13 cellular contexts compared by ENCODE assay signal in genomic region chr10:91603931-91604331, GRCh38. TPM values are rescaled to one million over a fixed set of nuclear protein-coding genes. Genes with fewer than 3 reads are reported as not detected.
DNase-seq lines count a peak whose midpoint lies in the region; ATAC-seq, FAIRE-seq and TF ChIP-seq lines count a peak whose summit lies in the region.
"Had no signal": no experiment of that assay in that cellular context is flagged by ENCODE, and none has a peak within 500 bp of the region (broad histone marks: within the 10 kb centered on the region; RNA-seq: fewer than 3 reads in every experiment).

No MANE protein-coding gene starts in this region.

- H3K4me2 ChIP-seq in fibroblast of lung (ENCODE audit: extremely low read depth, insufficient read depth, low read length), result peak overlapping the region; percentile 3

- H3K9me3 ChIP-seq in RWPE2 (ENCODE audit: severe bottlenecking) (peaks cover 6% of the 10 kb centered on the region), fibroblast of lung (ENCODE audit: control insufficient read depth, insufficient read depth, low read depth, low read length) (no peaks in the 10 kb centered on the region)

- no peak for FAIRE-seq in GM19239 (lab: Jason Lieb, UNC)
- FAIRE-seq: small intestine had no signal

- peaks cover 6% of the 10 kb centered on the region for H3K9me3 Mint-ChIP-seq in osteocyte (ENCODE audit: unreplicated experiment)
- H3K9me3 Mint-ChIP-seq: activated naive CD4-positive, alpha-beta T cell treated with anti-CD3 and anti-CD28 coated beads, Interleukin-2, amount 50 U/mL, for 24 hours had no signal

- H3K4me1 ChIP-seq in RWPE2 (ENCODE audit: insufficient read depth, poor library complexity, severe bottlenecking), result peaks cover 42% of the 10 kb centered on the region
- H3K4me1 ChIP-seq in fibroblast of lung (ENCODE audit: control insufficient read depth, extremely low read depth, insufficient read depth, low read length), result peaks cover 28% of the 10 kb centered on the region

- H3K27me3 ChIP-seq in RWPE2 (ENCODE audit: insufficient read depth, poor library complexity, severe bottlenecking) (no peaks in the 10 kb centered on the region), fibroblast of lung (ENCODE audit: control insufficient read depth, insufficient read depth, low read length) (no peaks in the 10 kb centered on the region)

- H3K27ac Mint-ChIP-seq in osteocyte (ENCODE audit: unreplicated experiment), result peak overlapping the region; percentile 90
- H3K27ac Mint-ChIP-seq: activated naive CD4-positive, alpha-beta T cell treated with anti-CD3 and anti-CD28 coated beads, Interleukin-2, amount 50 U/mL, for 24 hours had no signal

- peak overlapping the region; percentile 92 for H3K27ac ChIP-seq in RWPE2 (ENCODE audit: poor library complexity, severe bottlenecking)
- no peak overlapping the region for H3K27ac ChIP-seq in fibroblast of lung (ENCODE audit: insufficient read depth, low read length)

- H3K27me3 Mint-ChIP-seq in osteocyte (ENCODE audit: unreplicated experiment), result no peaks in the 10 kb centered on the region
- H3K27me3 Mint-ChIP-seq: activated naive CD4-positive, alpha-beta T cell treated with anti-CD3 and anti-CD28 coated beads, Interleukin-2, amount 50 U/mL, for 24 hours had no signal

- H3K4me3 Mint-ChIP-seq in osteocyte (ENCODE audit: unreplicated experiment), result no peak overlapping the region
- H3K4me3 Mint-ChIP-seq: activated naive CD4-positive, alpha-beta T cell treated with anti-CD3 and anti-CD28 coated beads, Interleukin-2, amount 50 U/mL, for 24 hours had no signal

- H3K4me1 Mint-ChIP-seq in osteocyte (ENCODE audit: unreplicated experiment), result peaks cover 45% of the 10 kb centered on the region
- H3K4me1 Mint-ChIP-seq: activated naive CD4-positive, alpha-beta T cell treated with anti-CD3 and anti-CD28 coated beads, Interleukin-2, amount 50 U/mL, for 24 hours had no signal

- peak; percentile 63 for ATAC-seq in RWPE2 (ENCODE audit: low read depth)

- no peaks in the 10 kb centered on the region for H3K36me3 ChIP-seq in RWPE2 (ENCODE audit: low read depth)
- no peaks in the 10 kb centered on the region for H3K36me3 ChIP-seq in fibroblast of lung (ENCODE audit: control insufficient read depth, insufficient read depth, low read length)

- no peaks in the 10 kb centered on the region for H3K79me2 ChIP-seq in fibroblast of lung (ENCODE audit: control insufficient read depth, insufficient read depth, low read length)

- TF ChIP-seq CTCF in AG10803 (conservative IDR thresholded peaks at IDR 0.05; ENCODE audit: low read length), result no peak
- TF ChIP-seq CTCF in RWPE2 (IDR thresholded peaks at IDR 0.05; ENCODE audit: poor library complexity, severe bottlenecking), result no peak
- TF ChIP-seq CTCF in fibroblast of lung (conservative IDR thresholded peaks at IDR 0.05 in 1 of 2, IDR thresholded peaks at IDR 0.05 in 1 of 2; ENCODE audit: low read depth in 1 of 2, low read length in 2 of 2), result no peak
- no peak for TF ChIP-seq CTCF in osteocyte (IDR thresholded peaks at IDR 0.05)

- H4K20me1 ChIP-seq in fibroblast of lung (ENCODE audit: control insufficient read depth, extremely low read depth, insufficient read depth, low read length), result no peaks in the 10 kb centered on the region

- H3K36me3 Mint-ChIP-seq in osteocyte (ENCODE audit: unreplicated experiment), result no peaks in the 10 kb centered on the region
- H3K36me3 Mint-ChIP-seq: activated naive CD4-positive, alpha-beta T cell treated with anti-CD3 and anti-CD28 coated beads, Interleukin-2, amount 50 U/mL, for 24 hours had no signal

- peak; percentile 72 for DNase-seq in AG10803 (ENCODE audit: low read depth)
- no peak for DNase-seq in RWPE2 (ENCODE audit: low spot score)
- peak; percentile 33 to 98 for DNase-seq in fibroblast of lung (ENCODE audit: low read depth in 2 of 2)
- no peak for DNase-seq in osteocyte (ENCODE audit: extremely low spot score, unreplicated experiment)
- DNase-seq in SW480 (ENCODE audit: low spot score), result no peak
- no peak for DNase-seq in GM19239 (ENCODE audit: insufficient read length, low spot score)
- no peak for DNase-seq in GOT3 (lab: John Stamatoyannopoulos, UW)
- DNase-seq in NOMO-1 treated with DMSO at 0.1 percent for 48 hours (lab: John Stamatoyannopoulos, UW; ENCODE audit: unreplicated experiment), result no peak
- DNase-seq: activated CD8-positive, alpha-beta memory T cell treated with anti-CD3 and anti-CD28 coated beads for 24 hours; hypothalamus; small intestine; T-helper 9 cell had no signal

- H3K4me3 ChIP-seq in AG10803 (ENCODE audit: low read length), result no peak overlapping the region
- no peak overlapping the region for H3K4me3 ChIP-seq in RWPE2 (ENCODE audit: severe bottlenecking)
- H3K4me3 ChIP-seq in fibroblast of lung (replicated peaks in 1 of 4; ENCODE audit: control extremely low read depth in 1 of 4, insufficient read depth in 1 of 4, low read depth in 3 of 4, low read length in 4 of 4), result no peak overlapping the region

- H2AFZ ChIP-seq in fibroblast of lung (ENCODE audit: low read length), result no peak overlapping the region

- no peak overlapping the region for H3K9ac ChIP-seq in fibroblast of lung (ENCODE audit: insufficient read depth, low read length)

RNA-seq across cellular contexts. Expression of gene PPP1R3C, which starts 28.9 kb away (rescaled TPM):
- total RNA-seq in fibroblast of lung (94.5 and 125 TPM in 2 replicates), osteocyte (15.7 and 16.2 TPM in 2 replicates)
- 25.0 and 67.8 TPM in 2 replicates for polyA plus RNA-seq in fibroblast of lung
- polyA plus RNA-seq in fibroblast of lung (2012), result 22.3 and 47.5 TPM in 2 replicates
- 26.6 and 47.5 TPM in 2 replicates for polyA minus RNA-seq in fibroblast of lung (ENCODE audit: low replicate concordance)

Comparison
In these comparisons a context has a peak if more than half of its experiments do, and no peak if none do; other contexts are left out.
1. DNase-seq: peak in AG10803 (single experiment) and fibroblast of lung (2 of 2); none in RWPE2 (single experiment), osteocyte (single experiment), SW480 (single experiment), GM19239 (single experiment), GOT3 (single experiment) and NOMO-1 treated with DMSO at 0.1 percent for 48 hours (single experiment).